In the genomic region with DNA sequence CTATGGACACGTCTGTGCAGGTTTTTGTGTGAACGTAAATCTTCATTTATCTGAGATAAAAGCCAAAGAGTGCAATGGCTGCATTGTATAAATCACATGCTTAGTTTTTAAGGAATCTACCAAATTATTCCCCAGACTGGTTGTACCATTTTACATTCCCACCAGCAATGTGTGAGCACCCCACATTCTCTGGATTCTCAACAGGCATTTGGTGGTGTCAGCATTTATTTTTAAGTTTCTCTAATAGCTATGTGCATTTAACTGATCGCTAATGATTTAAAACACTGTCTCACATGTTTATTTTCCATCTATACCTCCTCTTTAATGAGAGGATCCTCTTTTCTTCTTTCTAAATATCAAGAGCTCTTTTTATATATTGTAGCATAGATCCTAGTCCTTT, we compare ENCODE assay signal across 1 cellular context.
TF ChIP-seq lines count a peak whose summit lies in the region.

No MANE protein-coding gene starts in this region.

TF ChIP-seq in HEK293, 187 proteins besides CTCF, POLR2A, EP300 and RAD21:
- TF ChIP-seq, protein P1, sequence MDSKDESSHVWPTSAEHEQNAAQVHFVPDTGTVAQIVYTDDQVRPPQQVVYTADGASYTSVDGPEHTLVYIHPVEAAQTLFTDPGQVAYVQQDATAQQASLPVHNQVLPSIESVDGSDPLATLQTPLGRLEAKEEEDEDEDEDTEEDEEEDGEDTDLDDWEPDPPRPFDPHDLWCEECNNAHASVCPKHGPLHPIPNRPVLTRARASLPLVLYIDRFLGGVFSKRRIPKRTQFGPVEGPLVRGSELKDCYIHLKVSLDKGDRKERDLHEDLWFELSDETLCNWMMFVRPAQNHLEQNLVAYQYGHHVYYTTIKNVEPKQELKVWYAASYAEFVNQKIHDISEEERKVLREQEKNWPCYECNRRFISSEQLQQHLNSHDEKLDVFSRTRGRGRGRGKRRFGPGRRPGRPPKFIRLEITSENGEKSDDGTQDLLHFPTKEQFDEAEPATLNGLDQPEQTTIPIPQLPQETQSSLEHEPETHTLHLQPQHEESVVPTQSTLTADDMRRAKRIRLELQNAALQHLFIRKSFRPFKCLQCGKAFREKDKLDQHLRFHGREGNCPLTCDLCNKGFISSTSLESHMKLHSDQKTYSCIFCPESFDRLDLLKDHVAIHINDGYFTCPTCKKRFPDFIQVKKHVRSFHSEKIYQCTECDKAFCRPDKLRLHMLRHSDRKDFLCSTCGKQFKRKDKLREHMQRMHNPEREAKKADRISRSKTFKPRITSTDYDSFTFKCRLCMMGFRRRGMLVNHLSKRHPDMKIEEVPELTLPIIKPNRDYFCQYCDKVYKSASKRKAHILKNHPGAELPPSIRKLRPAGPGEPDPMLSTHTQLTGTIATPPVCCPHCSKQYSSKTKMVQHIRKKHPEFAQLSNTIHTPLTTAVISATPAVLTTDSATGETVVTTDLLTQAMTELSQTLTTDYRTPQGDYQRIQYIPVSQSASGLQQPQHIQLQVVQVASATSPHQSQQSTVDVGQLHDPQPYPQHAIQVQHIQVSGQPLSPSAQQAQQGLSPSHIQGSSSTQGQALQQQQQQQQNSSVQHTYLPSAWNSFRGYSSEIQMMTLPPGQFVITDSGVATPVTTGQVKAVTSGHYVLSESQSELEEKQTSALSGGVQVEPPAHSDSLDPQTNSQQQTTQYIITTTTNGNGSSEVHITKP (tag by site-specific recombination; IDR thresholded peaks at IDR 0.05): peak; percentile 64
- no peak for TF ChIP-seq ZNF791 (tag by site-specific recombination; IDR thresholded peaks at IDR 0.05)
